ENCODE assay signal across 20 cellular contexts in the genomic region with DNA sequence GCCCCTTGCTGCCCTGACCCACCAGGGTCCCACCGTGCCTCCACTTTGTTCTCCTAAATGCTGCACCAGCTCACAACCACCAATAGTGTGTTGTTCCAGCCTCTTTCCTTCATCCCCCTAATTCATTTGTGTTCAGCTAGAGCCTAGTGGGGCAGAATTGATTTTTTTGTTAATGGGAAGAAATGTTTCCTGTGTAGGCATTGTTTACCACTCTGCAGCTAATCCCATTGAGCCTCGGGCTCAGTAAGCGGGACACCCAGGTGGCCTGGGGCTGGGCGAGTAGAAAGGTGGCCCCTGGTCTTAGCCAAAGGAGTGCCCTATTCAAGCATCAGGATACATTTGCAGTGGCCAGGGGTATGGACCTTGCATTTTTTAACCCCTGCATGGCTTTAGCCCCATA.
"Had no signal": no experiment of that assay in that cellular context is flagged by ENCODE, and none has a peak within 500 bp of the region (broad histone marks: within the 10 kb centered on the region; RNA-seq: fewer than 3 reads in every experiment).

No MANE protein-coding gene starts in this region.

- H3K9me3 Mint-ChIP-seq: activated naive CD4-positive, alpha-beta T cell treated with anti-CD3 and anti-CD28 coated beads, Interleukin-2, amount 10 ng/mL, durations not matched to agents 7 days and 5 days; naive B cell; stimulated activated naive CD8-positive, alpha-beta T cell treated with anti-CD3 and anti-CD28 coated beads, Interleukin-15, Interleukin-2, amounts not matched to agents 100 ng/mL and 50 ng/mL, for 24 hours; WTC11 had no signal

- H3K27ac Mint-ChIP-seq: activated CD4-positive, alpha-beta T cell treated with anti-CD3 and anti-CD28 coated beads for 36 hours; activated naive CD4-positive, alpha-beta T cell treated with anti-CD3 and anti-CD28 coated beads, Interleukin-2, amount 10 ng/mL, durations not matched to agents 7 days and 5 days; stimulated activated naive CD8-positive, alpha-beta T cell treated with anti-CD3 and anti-CD28 coated beads, Interleukin-15, Interleukin-2, amounts not matched to agents 100 ng/mL and 50 ng/mL, for 24 hours had no signal

- H3K27me3 Mint-ChIP-seq: activated CD4-positive, alpha-beta T cell treated with anti-CD3 and anti-CD28 coated beads for 36 hours; naive B cell; stimulated activated naive CD8-positive, alpha-beta T cell treated with anti-CD3 and anti-CD28 coated beads, Interleukin-15, Interleukin-2, amounts not matched to agents 100 ng/mL and 50 ng/mL, for 24 hours had no signal

- H3K4me3 Mint-ChIP-seq: activated CD4-positive, alpha-beta T cell treated with anti-CD3 and anti-CD28 coated beads for 36 hours; activated naive CD4-positive, alpha-beta T cell treated with anti-CD3 and anti-CD28 coated beads, Interleukin-2, amount 10 ng/mL, durations not matched to agents 7 days and 5 days; naive B cell; stimulated activated naive CD8-positive, alpha-beta T cell treated with anti-CD3 and anti-CD28 coated beads, Interleukin-15, Interleukin-2, amounts not matched to agents 100 ng/mL and 50 ng/mL, for 24 hours; WTC11 had no signal

- H3K4me1 ChIP-seq: ascending aorta, breast epithelium, transverse colon, uterus had no signal

- H3K4me3 ChIP-seq: ascending aorta, breast epithelium, mucosa of descending colon, suprapubic skin, transverse colon, uterus had no signal

- H3K27ac ChIP-seq: ascending aorta, breast epithelium, suprapubic skin, transverse colon, uterus had no signal

- H3K27me3 ChIP-seq: ascending aorta, breast epithelium, suprapubic skin, transverse colon, uterus had no signal

- H3K36me3 Mint-ChIP-seq: activated naive CD4-positive, alpha-beta T cell treated with anti-CD3 and anti-CD28 coated beads, Interleukin-2, amount 10 ng/mL, durations not matched to agents 7 days and 5 days; naive B cell; WTC11 had no signal

- ATAC-seq: activated CD4-positive, alpha-beta T cell treated with anti-CD3 and anti-CD28 coated beads for 36 hours; left cardiac atrium; mucosa of descending colon; WTC11 had no signal

- H3K36me3 ChIP-seq: ascending aorta, breast epithelium, transverse colon, uterus had no signal

- DNase-seq: activated CD4-positive, alpha-beta T cell treated with anti-CD3 and anti-CD28 coated beads for 36 hours; activated CD4-positive, alpha-beta T cell treated with anti-CD3 and anti-CD28 coated beads, Interleukin-2, amount 50 U/mL, for 48 hours; activated effector memory CD4-positive, alpha-beta T cell treated with Interleukin-2 at 50 U/mL for 16 hours; activated naive CD4-positive, alpha-beta T cell treated with anti-CD3 and anti-CD28 coated beads, Interleukin-2, amount 10 ng/mL, durations not matched to agents 7 days and 5 days; activated T-cell treated with anti-CD3 and anti-CD28 coated beads, Interleukin-2, amount 50 U/mL, for 48 hours; effector CD8-positive, alpha-beta T cell; left cardiac atrium; mesenchymal stem cell; mucosa of descending colon; naive B cell; nucleus accumbens; stimulated activated CD4-positive, alpha-beta T cell treated with anti-CD3 and anti-CD28 coated beads, Interleukin-12 subunit alpha, Interleukin-12 subunit beta, amount 100 ng/mL, for 4 hours; stimulated activated CD4-positive, alpha-beta T cell treated with anti-CD3 and anti-CD28 coated beads, Interleukin-1b, Interleukin-23, amount 100 ng/mL, for 48 hours; transverse colon; uterus had no signal

- H3K4me1 Mint-ChIP-seq: activated naive CD4-positive, alpha-beta T cell treated with anti-CD3 and anti-CD28 coated beads, Interleukin-2, amount 10 ng/mL, durations not matched to agents 7 days and 5 days had no signal
